8 cellular contexts compared by ENCODE assay signal in the genomic region with DNA sequence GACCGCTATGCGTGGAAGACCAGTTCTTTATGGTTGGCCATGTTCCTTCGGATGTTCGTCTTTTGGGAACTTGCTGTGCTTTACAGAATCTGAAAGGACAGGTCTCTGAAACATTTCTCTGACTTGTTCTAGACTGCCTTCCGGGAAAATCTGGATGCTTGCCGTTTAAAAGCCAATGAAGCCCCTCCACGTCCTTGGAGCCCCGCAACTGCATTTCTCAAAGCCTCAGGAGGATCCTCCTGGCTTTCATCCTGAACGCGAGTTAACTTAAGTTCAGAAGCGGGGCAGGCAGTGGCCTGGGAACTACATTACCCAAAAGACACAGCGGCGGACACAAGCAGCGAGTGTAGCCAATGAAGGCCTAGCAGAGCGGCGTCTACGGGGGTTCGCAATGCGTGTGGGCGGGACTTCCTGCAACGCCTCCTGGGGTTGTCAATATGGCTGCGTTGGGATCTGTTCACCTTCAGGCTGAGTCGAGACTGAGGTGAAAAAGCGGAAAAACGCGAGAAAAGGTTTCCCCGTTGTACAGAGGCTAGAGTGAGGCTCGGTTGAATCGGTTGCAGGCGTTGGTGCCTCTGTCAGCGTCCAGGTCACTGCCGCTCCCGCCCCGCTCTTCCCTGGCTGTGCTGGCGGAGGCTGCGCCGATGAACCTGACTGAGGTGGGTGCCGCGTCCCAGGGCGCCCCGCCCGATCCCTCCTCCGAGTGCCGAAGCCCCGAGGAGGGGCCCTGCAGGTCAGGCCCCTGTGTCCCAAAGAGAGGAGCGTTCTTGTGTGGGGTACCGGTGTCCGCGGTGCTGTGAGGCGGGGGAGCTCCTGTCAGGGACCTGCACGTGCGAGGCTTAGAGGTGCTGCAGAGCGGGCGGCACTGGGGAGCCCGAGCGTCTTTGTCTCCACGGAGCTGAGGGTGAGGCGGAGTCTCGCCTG.
A peak's percentile ranks its signal among the peaks of the same experiment; 100 is the strongest.
DNase-seq lines count a peak whose midpoint lies in the region; ATAC-seq and TF ChIP-seq lines count a peak whose summit lies in the region.

A gene (plus strand): TSS at position 414 of the 924 bp plus-strand sequence. CDS start 2,455 bp downstream, outside the sequence.

- no peaks in the 10 kb centered on the region for H3K27me3 ChIP-seq in BLaER1 treated with 17β-estradiol and CSF1 and Interleukin-3, amounts not matched to agents 10 nM and 100 nM

- H3K36me3 ChIP-seq in BLaER1 treated with 17β-estradiol and CSF1 and Interleukin-3, amounts not matched to agents 10 nM and 100 nM: peaks cover 17 to 32% (median 27%) of the 10 kb centered on the region in 11 experiments

- peak within 1 kb of the TSS; percentile 87 to 99 (median 94) for H3K4me3 ChIP-seq in BLaER1 treated with 17β-estradiol and CSF1 and Interleukin-3, amounts not matched to agents 10 nM and 100 nM
- peak within 1 kb of the TSS; percentile 86 for H3K4me3 ChIP-seq in coronary artery

- peak within 1 kb of the TSS; percentile 22 to 76 (median 70); a peak in 21 of 22 replicates for H3K27ac ChIP-seq in BLaER1 treated with 17β-estradiol and CSF1 and Interleukin-3, amounts not matched to agents 10 nM and 100 nM
- peak within 1 kb of the TSS; percentile 55 to 65 for H3K27ac ChIP-seq in coronary artery

- ATAC-seq in GM19328 (IDR thresholded peaks at IDR 0.05; ENCODE audit: unreplicated experiment) (peak; percentile 98), HG03469 (IDR thresholded peaks at IDR 0.05; ENCODE audit: unreplicated experiment) (peak; percentile 95)

- TF ChIP-seq CTCF in coronary artery (IDR thresholded peaks at IDR 0.05): no peak

- H3K4me2 ChIP-seq in BLaER1 treated with 17β-estradiol and CSF1 and Interleukin-3, amounts not matched to agents 10 nM and 100 nM: peak within 1 kb of the TSS; percentile 87 to 99 (median 96)

- peak; percentile 75 for DNase-seq in NCI-H526 treated with DMSO at 0.1 percent for 48 hours (lab: John Stamatoyannopoulos, UW)
- peak; percentile 94 for DNase-seq in activated CD4-positive, alpha-beta T cell treated with anti-CD3 and anti-CD28 coated beads for 48 hours
- peak; percentile 93 for DNase-seq in coronary artery (ENCODE audit: low spot score)
- peak; percentile 98 for DNase-seq in left kidney (ENCODE audit: low read depth, low spot score)
- DNase-seq in stimulated activated CD4-positive, alpha-beta T cell treated with anti-CD3 and anti-CD28 coated beads, Interleukin-1b, Interleukin-23, amount 100 ng/mL, for 48 hours: peak; percentile 93

- peaks cover 12 to 17% (median 15%) of the 10 kb centered on the region in 10 experiments for H3K4me1 ChIP-seq in BLaER1 treated with 17β-estradiol and CSF1 and Interleukin-3, amounts not matched to agents 10 nM and 100 nM

- no peaks in the 10 kb centered on the region for H3K9me3 ChIP-seq in BLaER1 treated with 17β-estradiol and CSF1 and Interleukin-3, amounts not matched to agents 10 nM and 100 nM (replicated peaks in 1 of 11)

- peaks cover 0 to 22% (median 0%) of the 10 kb centered on the region in 11 experiments; a peak in 5 of 22 replicates for H4K20me1 ChIP-seq in BLaER1 treated with 17β-estradiol and CSF1 and Interleukin-3, amounts not matched to agents 10 nM and 100 nM

- H3K9ac ChIP-seq in BLaER1 treated with 17β-estradiol and CSF1 and Interleukin-3, amounts not matched to agents 10 nM and 100 nM: peak within 1 kb of the TSS; percentile 83 to 91 (median 87)

Comparison
In these comparisons a context has a peak if more than half of its experiments do, and no peak if none do; other contexts are left out.
1. Peak in every context shown above with its lines: DNase-seq, ATAC-seq, H3K4me3 ChIP-seq and H3K27ac ChIP-seq.